ENCODE assay signal across 20 cellular contexts in the genomic region with DNA sequence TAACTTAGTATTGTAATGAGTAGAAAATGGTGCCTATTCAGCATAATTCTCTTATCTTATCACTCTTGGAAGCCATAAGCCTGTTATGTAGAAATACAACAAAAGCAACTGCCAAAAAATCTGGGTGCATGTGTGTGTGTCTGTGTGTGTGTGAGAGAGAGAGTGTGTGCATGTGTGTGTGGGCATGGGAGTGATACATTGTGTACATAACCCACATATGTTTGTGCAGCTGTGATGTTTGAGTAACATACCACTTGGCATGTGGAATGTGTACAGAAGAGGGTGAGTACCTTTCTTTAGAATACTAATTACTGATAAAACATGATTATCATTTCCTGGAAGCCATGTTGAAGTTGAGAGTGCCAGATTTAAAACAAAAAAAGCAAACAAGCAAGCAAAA.
DNase-seq lines count a peak whose midpoint lies in the region; TF ChIP-seq lines count a peak whose summit lies in the region.
"Had no signal": no experiment of that assay in that cellular context is flagged by ENCODE, and none has a peak within 500 bp of the region (broad histone marks: within the 10 kb centered on the region; RNA-seq: fewer than 3 reads in every experiment).

No MANE protein-coding gene starts in this region.

- in situ Hi-C loops in brain microvascular endothelial cell (cut with HindIII; ENCODE audit: low pct_ligation_motif_present, low sequenced_read_pairs): no loop called here

- no peaks in the 10 kb centered on the region for H3K27me3 ChIP-seq in brain microvascular endothelial cell (replicated peaks)
- H3K27me3 ChIP-seq: BE2C, SJCRH30, spleen, vagina had no signal

- H3K4me3 ChIP-seq in brain microvascular endothelial cell (ENCODE audit: low read depth, low read length): no peak overlapping the region
- H3K4me3 ChIP-seq: lung, SJCRH30, spleen, vagina had no signal

- TF ChIP-seq CTCF in brain microvascular endothelial cell (IDR thresholded peaks at IDR 0.05; ENCODE audit: low read depth, low read length, missing control alignments): no peak

- H3K27ac ChIP-seq in brain microvascular endothelial cell: no peak overlapping the region
- H3K27ac ChIP-seq: SJCRH30, spleen, vagina had no signal

- H3K36me3 ChIP-seq in brain microvascular endothelial cell (replicated peaks): no peaks in the 10 kb centered on the region
- H3K36me3 ChIP-seq: BE2C, SJCRH30, spleen, vagina had no signal

- DNase-seq in NCI-H1092 treated with DMSO at 0.1 percent for 48 hours (lab: John Stamatoyannopoulos, UW) (peak; percentile 78), NCI-H345 treated with DMSO at 0.1 percent for 48 hours (lab: John Stamatoyannopoulos, UW; ENCODE audit: unreplicated experiment) (peak; percentile 18), brain microvascular endothelial cell (peak; percentile 16), pulmonary artery endothelial cell (ENCODE audit: low read depth, low spot score) (peak; percentile 22), SK-N-DZ (ENCODE audit: low spot score) (no peak), RPMI8226 (no peak)
- no peak for DNase-seq in effector CD4-positive, alpha-beta T cell
- DNase-seq: activated B cell treated with CpG ODN at 0.5 μM for 24 hours; BE2C; Calu3; cerebellar nuclear complex; effector memory CD4-positive, alpha-beta T cell; GF-D8; naive thymus-derived CD4-positive, alpha-beta T cell; NCI-H446; SJCRH30; spleen; substantia nigra had no signal

Comparison
In these comparisons a context has a peak if more than half of its experiments do, and no peak if none do; other contexts are left out.
1. DNase-seq: peak in NCI-H1092 treated with DMSO at 0.1 percent for 48 hours (single experiment), NCI-H345 treated with DMSO at 0.1 percent for 48 hours (single experiment), brain microvascular endothelial cell (single experiment) and pulmonary artery endothelial cell (single experiment); none in effector CD4-positive, alpha-beta T cell (single experiment), SK-N-DZ (single experiment) and RPMI8226 (single experiment).